Comparison of ENCODE assay signal across 20 cellular contexts in genomic region chr9:134031071-134031470, GRCh38.
"Had no signal": no experiment of that assay in that cellular context is flagged by ENCODE, and none has a peak within 500 bp of the region (broad histone marks: within the 10 kb centered on the region; RNA-seq: fewer than 3 reads in every experiment).

No MANE protein-coding gene starts in this region.

- DNase-seq: activated CD4-positive, alpha-beta T cell treated with anti-CD3 and anti-CD28 coated beads for 1 hour; activated CD4-positive, alpha-beta T cell treated with anti-CD3 and anti-CD28 coated beads, Interleukin-2, amount 50 U/mL, for 1 hour; activated CD8-positive, alpha-beta T cell treated with anti-CD3 and anti-CD28 coated beads, Interleukin-2, amount 10 ng/mL, durations not matched to agents 7 days and 5 days; activated naive CD4-positive, alpha-beta T cell treated with Interleukin-2 at 50 U/mL for 16 hours; activated T-cell treated with anti-CD3 and anti-CD28 coated beads, Interleukin-2, amount 50 U/mL, for 1 hour; amygdala; heart left ventricle; left cardiac atrium; lower lobe of right lung; mesendoderm; stimulated activated CD4-positive, alpha-beta T cell treated with anti-CD3 and anti-CD28 coated beads, Interleukin-1b, Interleukin-23, amount 100 ng/mL, for 48 hours; stomach; T-helper 1 cell had no signal

- ATAC-seq: activated CD8-positive, alpha-beta T cell treated with anti-CD3 and anti-CD28 coated beads, Interleukin-2, amount 10 ng/mL, durations not matched to agents 7 days and 5 days; activated T-helper 17 cell treated with anti-CD3 and anti-CD28 coated beads, Interleukin-2, amount 50 U/mL, for 72 hours; heart left ventricle; left cardiac atrium; lower lobe of right lung; mucosa of descending colon had no signal

- H3K36me3 ChIP-seq: neural progenitor cell had no signal

- H3K9ac ChIP-seq: neural progenitor cell had no signal

- H3K9me3 ChIP-seq: heart left ventricle, lower lobe of right lung, mucosa of descending colon, stomach, suprapubic skin, tibial nerve had no signal

- H3K27me3 ChIP-seq: cardiac muscle cell, heart left ventricle, neural progenitor cell, stomach, suprapubic skin, tibial nerve had no signal

- H3K4me3 ChIP-seq: cardiac muscle cell, heart left ventricle, lower lobe of right lung, mucosa of descending colon, neural progenitor cell, stomach, suprapubic skin, tibial nerve had no signal

- H3K4me2 ChIP-seq: neural progenitor cell had no signal

- H3K27ac ChIP-seq: cardiac muscle cell, epithelial cell of prostate, heart left ventricle, lower lobe of right lung, stomach, suprapubic skin, tibial nerve had no signal

- H2AFZ ChIP-seq: neural progenitor cell had no signal
